15 cellular contexts compared by ENCODE assay signal in genomic region chr10:95247881-95248583, GRCh38. TPM values are rescaled to one million over a fixed set of nuclear protein-coding genes. Genes with fewer than 3 reads are reported as not detected.
DNase-seq lines count a peak whose midpoint lies in the region; ATAC-seq and TF ChIP-seq lines count a peak whose summit lies in the region.
"Had no signal": no experiment of that assay in that cellular context is flagged by ENCODE, and none has a peak within 500 bp of the region (broad histone marks: within the 10 kb centered on the region; RNA-seq: fewer than 3 reads in every experiment).

No MANE protein-coding gene starts in this region.

- no peak for DNase-seq in GM23338 (ENCODE audit: low spot score)
- no peak for DNase-seq in breast epithelium (ENCODE audit: low spot score in 2 of 2)
- no peak for DNase-seq in left lung
- DNase-seq in smooth muscle cell (lab: John Stamatoyannopoulos, UW; ENCODE audit: unreplicated experiment) = no peak
- no peak for DNase-seq in activated naive CD4-positive, alpha-beta T cell treated with Interleukin-2 at 50 U/mL for 16 hours
- DNase-seq in DMS153 (lab: John Stamatoyannopoulos, UW) = no peak
- DNase-seq: DND-41; effector memory CD8-positive, alpha-beta T cell; H7; KG1; NCI-H1930; T-helper 9 cell had no signal

- H3K36me3 Mint-ChIP-seq in GM23338 (ENCODE audit: low read depth) = peaks cover 25% of the 10 kb centered on the region

- H3K4me2 ChIP-seq in GM23338 (no peak overlapping the region), smooth muscle cell (peak overlapping the region; percentile 3)

- H3K36me3 ChIP-seq in GM23338 (ENCODE audit: insufficient read depth) (peaks cover 21% of the 10 kb centered on the region), breast epithelium (no peaks in the 10 kb centered on the region), left lung (peaks cover 0 to 42% of the 10 kb centered on the region in 2 donors), smooth muscle cell (ENCODE audit: low read depth) (no peaks in the 10 kb centered on the region)

- H3K27ac Mint-ChIP-seq in GM23338 = no peak overlapping the region

- H3K27ac ChIP-seq in GM23338 (ENCODE audit: low read depth) (peak overlapping the region; percentile 67; the same call in 1 of the 2 replicates), breast epithelium (peak overlapping the region; percentile 72 to 79), left lung (peak overlapping the region; percentile 20 to 60), smooth muscle cell (ENCODE audit: low read depth) (peak overlapping the region; percentile 86)

- H2AFZ ChIP-seq in GM23338 (no peak overlapping the region), smooth muscle cell (ENCODE audit: low read depth) (no peak overlapping the region)

- TF ChIP-seq POLR2A in breast epithelium (IDR thresholded peaks at IDR 0.05) = no peak

- no peaks in the 10 kb centered on the region for H3K9me3 Mint-ChIP-seq in GM23338
- H3K9me3 Mint-ChIP-seq: effector memory CD8-positive, alpha-beta T cell had no signal

- ATAC-seq in GM23338 = no peak
- ATAC-seq in left lung = no peak
- ATAC-seq in GM19023 (IDR thresholded peaks at IDR 0.05; ENCODE audit: unreplicated experiment) = no peak
- no peak for ATAC-seq in HG03108 (IDR thresholded peaks at IDR 0.05; ENCODE audit: unreplicated experiment)
- ATAC-seq: effector memory CD8-positive, alpha-beta T cell had no signal

- H3K79me2 ChIP-seq in GM23338 (replicated peaks; ENCODE audit: insufficient read depth) (peaks cover 16% of the 10 kb centered on the region), smooth muscle cell (ENCODE audit: low read depth) (peaks cover 39% of the 10 kb centered on the region)

- intact Hi-C loops in breast epithelium (cut with DNase I; ENCODE audit: low total_unique reads) (loop anchor here (10.0 kb wide), 1 partner anchor 117 kb away; no protein-coding TSS in a partner anchor), left lung (cut with DNase I) (loop anchor here in 1 of 2 donors (5.0 kb wide), 1 partner anchor 114 kb away; no protein-coding TSS in a partner anchor)

- H3K4me1 ChIP-seq in GM23338 (ENCODE audit: insufficient read depth) = peaks cover 27% of the 10 kb centered on the region
- peaks cover 5 to 13% of the 10 kb centered on the region in 2 donors for H3K4me1 ChIP-seq in breast epithelium
- H3K4me1 ChIP-seq in left lung = peaks cover 0 to 19% of the 10 kb centered on the region in 2 donors
- H3K4me1 ChIP-seq in smooth muscle cell (ENCODE audit: low read depth) = peaks cover 8% of the 10 kb centered on the region

- H3F3A ChIP-seq in GM23338 (replicated peaks; ENCODE audit: low read depth) (0 out of 2 replicates have a peak, but pooled peaks cover 22% of the 10 kb centered on the region), smooth muscle cell (ENCODE audit: low read depth) (peaks cover 15% of the 10 kb centered on the region)

- H3K4me3 ChIP-seq in GM23338 (no peak overlapping the region), breast epithelium (no peak overlapping the region), left lung (no peak overlapping the region), smooth muscle cell (no peak overlapping the region)

- H3K27me3 ChIP-seq in GM23338 (ENCODE audit: insufficient read depth) = no peaks in the 10 kb centered on the region
- H3K27me3 ChIP-seq in breast epithelium = no peaks in the 10 kb centered on the region
- no peaks in the 10 kb centered on the region for H3K27me3 ChIP-seq in left lung
- no peaks in the 10 kb centered on the region for H3K27me3 ChIP-seq in smooth muscle cell (ENCODE audit: low read depth)

- H3K9ac ChIP-seq in smooth muscle cell (ENCODE audit: low read depth) = peak overlapping the region; percentile 57

- no peaks in the 10 kb centered on the region for H3K9me3 ChIP-seq in breast epithelium
- H3K9me3 ChIP-seq in left lung = no peaks in the 10 kb centered on the region
- no peaks in the 10 kb centered on the region for H3K9me3 ChIP-seq in smooth muscle cell (replicated peaks; ENCODE audit: low read depth)

- no peaks in the 10 kb centered on the region for H3K9me2 ChIP-seq in GM23338 (ENCODE audit: insufficient read depth)

- H4K20me1 ChIP-seq in GM23338 (replicated peaks; ENCODE audit: insufficient read depth) (no peaks in the 10 kb centered on the region; the same call in 1 of the 2 replicates), smooth muscle cell (ENCODE audit: low read depth) (peaks cover 19% of the 10 kb centered on the region)

- peaks cover 6% of the 10 kb centered on the region for H3K27me3 Mint-ChIP-seq in GM23338 (ENCODE audit: insufficient read depth, low read depth, poor library complexity)

- WGBS in smooth muscle cell (ENCODE audit: low lambda C conversion rate) = 87% methylated on average over 7 of the region's 7 CpGs

- no peak for TF ChIP-seq CTCF in GM23338 (conservative IDR thresholded peaks at IDR 0.05; ENCODE audit: low read depth in 2 of 2)
- TF ChIP-seq CTCF in breast epithelium (IDR thresholded peaks at IDR 0.05) = no peak
- no peak for TF ChIP-seq CTCF in left lung (IDR thresholded peaks at IDR 0.05)
- no peak for TF ChIP-seq CTCF in smooth muscle cell (IDR thresholded peaks at IDR 0.05; ENCODE audit: borderline replicate concordance, insufficient read depth, poor library complexity, severe bottlenecking)

- no peak overlapping the region for H3K4me3 Mint-ChIP-seq in GM23338
- H3K4me3 Mint-ChIP-seq: effector memory CD8-positive, alpha-beta T cell had no signal

- H3K4me1 Mint-ChIP-seq in GM23338 = peaks cover 34% of the 10 kb centered on the region

TF ChIP-seq in GM23338, 12 proteins besides CTCF, POLR2A, EP300 and RAD21:
- no peak for TF ChIP-seq ZNF114 (CRISPR knock-in tag; IDR thresholded peaks at IDR 0.05)
- no peak for TF ChIP-seq EZH2phosphoT487 (IDR thresholded peaks at IDR 0.05; ENCODE audit: unreplicated experiment)
- no peak for TF ChIP-seq POLR2AphosphoS5 (IDR thresholded peaks at IDR 0.05; ENCODE audit: low read depth)
- TF ChIP-seq CREB1 (CRISPR knock-in tag; IDR thresholded peaks at IDR 0.05; ENCODE audit: low read depth) = no peak

RNA-seq across cellular contexts. Expression of gene PDLIM1, which starts 42.8 kb away (rescaled TPM):
- total RNA-seq in GM23338 (2014; rRNA removed; shearing (Covaris generic)) = 110 and 111 TPM in 2 replicates
- polyA plus RNA-seq in GM23338 (2016; fragmentation: Nextera tagmentation; extraction: Ambion mirVana) = 227 and 233 TPM in 2 replicates
- 100 to 1,000 TPM in 1 of 3 donors, 10 to 100 TPM in 2; 80.8 to 143 (median 87.7) TPM for total RNA-seq in breast epithelium
- total RNA-seq in left lung = 100 to 1,000 TPM; 176 to 268 TPM
- 72.4 and 102 TPM in 2 replicates for total RNA-seq in smooth muscle cell
- polyA plus RNA-seq in smooth muscle cell = 187 and 318 TPM in 2 replicates

RNA-seq across cellular contexts. Expression of gene ACSM6, which starts 54.0 kb away (rescaled TPM):
- not detected in 2 replicates for total RNA-seq in GM23338 (2014; rRNA removed; shearing (Covaris generic))
- polyA plus RNA-seq in GM23338 (2016; fragmentation: Nextera tagmentation; extraction: Ambion mirVana) (0.65 and 0.90 TPM in 2 replicates), smooth muscle cell (0.28 TPM in 1 of 2 replicates, not detected in the other)
- total RNA-seq in breast epithelium (under 1 TPM in 1 of 3 donors, not detected in 2; 0.66 TPM), left lung (not detected), smooth muscle cell (not detected in 2 replicates)
- total RNA-seq: H7, mucosa of gallbladder had no signal
